ENCODE assay signal across 21 cellular contexts in the genomic region with DNA sequence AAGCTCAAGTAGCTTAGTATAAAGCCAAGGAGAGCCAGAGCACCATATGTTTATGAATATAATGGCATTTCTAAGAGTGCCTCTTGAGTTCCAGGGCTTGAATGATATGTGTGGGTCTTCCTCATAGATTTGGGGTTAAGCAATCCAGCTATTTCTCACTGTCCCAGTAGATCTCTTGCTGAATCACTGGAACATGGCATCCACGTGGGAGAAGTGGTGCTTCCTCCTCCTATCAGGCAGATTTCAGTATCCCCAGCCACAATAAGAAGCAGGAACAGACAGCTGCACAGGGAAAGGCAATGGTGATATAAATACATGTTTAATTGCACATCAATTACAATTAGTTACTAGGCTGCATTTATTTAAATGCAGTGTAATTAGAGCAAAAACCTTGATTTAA.
DNase-seq lines count a peak whose midpoint lies in the region; ATAC-seq and TF ChIP-seq lines count a peak whose summit lies in the region.
"Had no signal": no experiment of that assay in that cellular context is flagged by ENCODE, and none has a peak within 500 bp of the region (broad histone marks: within the 10 kb centered on the region; RNA-seq: fewer than 3 reads in every experiment).

No MANE protein-coding gene starts in this region.

- H3K27me3 ChIP-seq in psoas muscle (ENCODE audit: insufficient read depth in 3 of 3, low read length in 2 of 3), result no peaks in the 10 kb centered on the region
- H3K27me3 ChIP-seq in body of pancreas, result no peaks in the 10 kb centered on the region
- H3K27me3 ChIP-seq: BE2C had no signal

- TF ChIP-seq CTCF in AG10803 (conservative IDR thresholded peaks at IDR 0.05; ENCODE audit: low read length) (no peak), epithelial cell of esophagus (IDR thresholded peaks at IDR 0.05; ENCODE audit: insufficient read depth, low read depth, low read length, missing control alignments) (no peak), psoas muscle (IDR thresholded peaks at IDR 0.05) (no peak), body of pancreas (IDR thresholded peaks at IDR 0.05) (no peak), mucosa of descending colon (IDR thresholded peaks at IDR 0.05) (no peak)

- H3K4me3 ChIP-seq in AG10803 (ENCODE audit: low read length) (no peak overlapping the region), epithelial cell of esophagus (ENCODE audit: low read length) (no peak overlapping the region), psoas muscle (peak overlapping the region; percentile 37), body of pancreas (no peak overlapping the region), mucosa of descending colon (no peak overlapping the region)
- H3K4me3 ChIP-seq: HAP-1 had no signal

- intact Hi-C loops in psoas muscle (cut with DNase I), result no loop called here
- intact Hi-C loops in body of pancreas (cut with DNase I), result no loop called here
- intact Hi-C loops in mucosa of descending colon (cut with DNase I, micrococcal nuclease), result no loop called here

- TF ChIP-seq POLR2A in body of pancreas (IDR thresholded peaks at IDR 0.05), result no peak

- WGBS in psoas muscle, 3 donors, result 0 to 26% (median 9%) methylated on average over 1 of the region's 1 CpG
- 18 to 20% methylated on average over 1 of the region's 1 CpG for WGBS in body of pancreas, 2 donors

- H3K27ac ChIP-seq in psoas muscle (peak overlapping the region; percentile 78), body of pancreas (no peak overlapping the region)

- H3K36me3 ChIP-seq in psoas muscle (ENCODE audit: insufficient read depth in 1 of 2, low read depth in 1 of 2) (no peaks in the 10 kb centered on the region), body of pancreas (replicated peaks in 1 of 2; ENCODE audit: insufficient read depth in 1 of 2, low read depth in 2 of 2) (no peaks in the 10 kb centered on the region), mucosa of descending colon (ENCODE audit: low read depth) (no peaks in the 10 kb centered on the region)
- H3K36me3 ChIP-seq: BE2C, HAP-1 had no signal

- ATAC-seq in psoas muscle (peak; percentile 47 to 77 (median 61)), body of pancreas (no peak), GM19351 (IDR thresholded peaks at IDR 0.05; ENCODE audit: unreplicated experiment) (no peak), mucosa of descending colon (no peak)

- H3K9me3 ChIP-seq in psoas muscle (no peaks in the 10 kb centered on the region), body of pancreas (no peaks in the 10 kb centered on the region), mucosa of descending colon (no peaks in the 10 kb centered on the region)
- H3K9me3 ChIP-seq: BE2C, HAP-1 had no signal

- DNase-seq in AG10803 (ENCODE audit: low read depth), result peak; percentile 2
- peak; percentile 36 to 82 for DNase-seq in NCI-H524 (lab: John Stamatoyannopoulos, UW)
- peak; percentile 25 for DNase-seq in epithelial cell of esophagus (ENCODE audit: low read depth)
- DNase-seq in psoas muscle, result no peak
- no peak for DNase-seq in body of pancreas
- no peak for DNase-seq in SW480 (ENCODE audit: low spot score)
- DNase-seq in mucosa of descending colon, result no peak
- DNase-seq: CD4-positive, CD25-positive, alpha-beta regulatory T cell; COR-L47; GF-D8; Kasumi-1; MM.1S; NCI-H1092; NCI-H1436 treated with DMSO at 0.1 percent for 48 hours; NCI-H2081 treated with DMSO at 0.1 percent for 48 hours; NCI-H510A treated with DMSO at 0.1 percent for 48 hours; OCI-M1; SIG-M5 had no signal

- peaks cover 41% of the 10 kb centered on the region for H3K4me1 ChIP-seq in psoas muscle
- H3K4me1 ChIP-seq in body of pancreas, result no peaks in the 10 kb centered on the region
- no peaks in the 10 kb centered on the region for H3K4me1 ChIP-seq in mucosa of descending colon (ENCODE audit: low read depth)
- H3K4me1 ChIP-seq: HAP-1 had no signal

Comparison
In these comparisons a context has a peak if more than half of its experiments do, and no peak if none do; other contexts are left out.
1. DNase-seq: peak in AG10803 (single experiment), NCI-H524 (2 of 2) and epithelial cell of esophagus (single experiment); none in psoas muscle (0 of 2), body of pancreas (0 of 4), SW480 (single experiment) and mucosa of descending colon (0 of 3).
2. ATAC-seq: peak in psoas muscle (4 of 4); none in body of pancreas (single experiment), GM19351 (single experiment) and mucosa of descending colon (single experiment).